ENCODE assay signal across 1 cellular context in genomic region chr17:2057714-2058520, GRCh38.
A peak's percentile ranks its signal among the peaks of the same experiment; 100 is the strongest.
TF ChIP-seq lines count a peak whose summit lies in the region.

No MANE protein-coding gene starts in this region.

TF ChIP-seq in GM12878, 131 proteins besides CTCF, POLR2A, EP300 and RAD21 (continued from another document):
- peak; percentile 9 for TF ChIP-seq CUX1 (IDR thresholded peaks at IDR 0.05; ENCODE audit: insufficient replicate concordance, low read depth, low read length)
- no peak for TF ChIP-seq LARP7 (IDR thresholded peaks at IDR 0.05)
- no peak for TF ChIP-seq YBX1 (IDR thresholded peaks at IDR 0.05)
- no peak for TF ChIP-seq SRF (IDR thresholded peaks at IDR 0.05; ENCODE audit: low read depth in 2 of 2, low read length in 2 of 2)
- TF ChIP-seq RB1 (IDR thresholded peaks at IDR 0.05; ENCODE audit: borderline replicate concordance), result no peak
- 0 out of 2 replicates have a peak, but pooled peaks have one; percentile 45 for TF ChIP-seq POLR2AphosphoS2 (IDR thresholded peaks at IDR 0.05; ENCODE audit: low read depth, low read length)
- peak; percentile 25; the same call in 1 of the 2 replicates for TF ChIP-seq SMAD5 (IDR thresholded peaks at IDR 0.05; ENCODE audit: low read depth)
